Comparison of ENCODE assay signal across 8 cellular contexts in genomic region chr1:20366076-20366765, GRCh38.
A peak's percentile ranks its signal among the peaks of the same experiment; 100 is the strongest.
DNase-seq lines count a peak whose midpoint lies in the region; ATAC-seq and TF ChIP-seq lines count a peak whose summit lies in the region.

No MANE protein-coding gene starts in this region.

- in situ Hi-C loops in gastrocnemius medialis (cut with MboI; ENCODE audit: low sequenced_read_pairs in 4 of 4) = no loop called here

- intact Hi-C loops in gastrocnemius medialis (cut with DNase I; ENCODE audit: low total_unique reads) = no loop called here

- H3K4me3 ChIP-seq in HUES48 (ENCODE audit: low read depth, low read length) (peak overlapping the region; percentile 63), iPS-11a (ENCODE audit: low read depth, low read length) (peak overlapping the region; percentile 34), gastrocnemius medialis (peak overlapping the region; percentile 31 to 47 (median 40))

- H3K36me3 ChIP-seq in HUES48 (ENCODE audit: control insufficient read depth, insufficient read depth, low read length) (no peaks in the 10 kb centered on the region), gastrocnemius medialis (no peaks in the 10 kb centered on the region)

- H3K4me1 ChIP-seq in HUES48 (ENCODE audit: control insufficient read depth, insufficient read depth, low read length) (0 out of 2 replicates have a peak, but pooled peaks cover 2% of the 10 kb centered on the region), gastrocnemius medialis (peaks cover 6 to 12% of the 10 kb centered on the region in 2 donors)

- DNase-seq in gastrocnemius medialis (no peak), NCI-H524 treated with DMSO at 0.1 percent for 48 hours (lab: John Stamatoyannopoulos, UW) (no peak), activated gamma-delta T cell treated with Interleukin-2 at 50 U/mL for 16 hours (no peak), RKO (ENCODE audit: low spot score) (no peak)

- H3K27me3 ChIP-seq in HUES48 (ENCODE audit: control insufficient read depth, insufficient read depth, low read length) = peaks cover 82% of the 10 kb centered on the region
- H3K27me3 ChIP-seq in gastrocnemius medialis = peaks cover 30 to 44% (median 31%) of the 10 kb centered on the region in 3 donors

- H3K9me3 ChIP-seq in HUES48 (ENCODE audit: control insufficient read depth, insufficient read depth, low read length) (no peaks in the 10 kb centered on the region), gastrocnemius medialis (no peaks in the 10 kb centered on the region)

- H3K27ac ChIP-seq in HUES48 (ENCODE audit: low read depth, low read length) = no peak overlapping the region
- peak overlapping the region; percentile 91 for H3K27ac ChIP-seq in VCaP
- H3K27ac ChIP-seq in gastrocnemius medialis = no peak overlapping the region

- TF ChIP-seq CTCF in VCaP (conservative IDR thresholded peaks at IDR 0.05) (no peak), gastrocnemius medialis (IDR thresholded peaks at IDR 0.05 in 4 of 5, conservative IDR thresholded peaks at IDR 0.05 in 1 of 5) (no peak)

- no peak overlapping the region for H3K9ac ChIP-seq in HUES48 (ENCODE audit: low read depth, low read length)

- no peak for TF ChIP-seq POLR2A in gastrocnemius medialis (IDR thresholded peaks at IDR 0.05)

- no peak for ATAC-seq in gastrocnemius medialis
- ATAC-seq in GM18909 (IDR thresholded peaks at IDR 0.05; ENCODE audit: poor library complexity, unreplicated experiment) = no peak
